13 cellular contexts compared by ENCODE assay signal in the genomic region with DNA sequence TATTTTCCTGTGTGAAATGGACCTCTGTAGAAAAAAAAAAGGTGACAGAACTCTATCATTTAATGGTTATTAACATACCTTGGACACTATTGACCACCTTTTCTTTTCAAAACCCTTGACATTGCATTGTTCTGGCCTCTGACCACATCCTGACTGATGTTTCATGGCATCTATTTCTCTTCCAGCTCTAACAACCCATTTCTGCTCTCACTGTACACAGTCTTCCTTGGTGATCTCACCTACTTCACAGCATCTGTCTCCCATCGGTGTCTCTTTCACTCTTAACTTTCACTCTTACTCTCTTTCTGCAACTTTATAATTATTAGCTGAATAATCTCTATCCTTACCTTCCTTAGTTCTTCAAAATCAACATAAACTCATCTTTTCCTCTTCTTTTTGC.
DNase-seq lines count a peak whose midpoint lies in the region; ATAC-seq and TF ChIP-seq lines count a peak whose summit lies in the region.
"Had no signal": no experiment of that assay in that cellular context is flagged by ENCODE, and none has a peak within 500 bp of the region (broad histone marks: within the 10 kb centered on the region; RNA-seq: fewer than 3 reads in every experiment).

No MANE protein-coding gene starts in this region.

- H3K27me3 Mint-ChIP-seq in natural killer cell (ENCODE audit: low read depth in 2 of 2): peaks cover 0 to 4% of the 10 kb centered on the region in 2 donors

- no peak for TF ChIP-seq CTCF in OCI-LY1 (IDR thresholded peaks at IDR 0.05; ENCODE audit: low read length)
- TF ChIP-seq CTCF in natural killer cell (IDR thresholded peaks at IDR 0.05): no peak
- no peak for TF ChIP-seq CTCF in foreskin keratinocyte (conservative IDR thresholded peaks at IDR 0.05)

- no peaks in the 10 kb centered on the region for H3K9me2 ChIP-seq in OCI-LY1 (ENCODE audit: low read depth, low read length)

- no peaks in the 10 kb centered on the region for H3K27me3 ChIP-seq in OCI-LY1 (ENCODE audit: insufficient read depth, low read length)
- no peaks in the 10 kb centered on the region for H3K27me3 ChIP-seq in foreskin keratinocyte
- H3K27me3 ChIP-seq: heart right ventricle had no signal

- H3K36me3 ChIP-seq in OCI-LY1 (ENCODE audit: insufficient read depth, low read length): no peaks in the 10 kb centered on the region
- H3K36me3 ChIP-seq: heart right ventricle, thoracic aorta had no signal

- H3K4me3 ChIP-seq in OCI-LY1 (ENCODE audit: low read depth, low read length, poor library complexity, severe bottlenecking): peak overlapping the region; percentile 21
- H3K4me3 ChIP-seq: heart right ventricle had no signal

- H4K20me1 ChIP-seq in OCI-LY1 (ENCODE audit: insufficient read depth, low read length): no peaks in the 10 kb centered on the region

- intact Hi-C loops in natural killer cell (cut with micrococcal nuclease) (loop anchor here (5.0 kb wide), 1 partner anchor 303 kb away; no protein-coding TSS in a partner anchor), posterior vena cava (cut with DNase I) (no loop called here)

- peak overlapping the region; percentile 12 to 71 for H3K27ac Mint-ChIP-seq in natural killer cell

- peak overlapping the region; percentile 51 for H3K4me3 Mint-ChIP-seq in natural killer cell

- H3K9ac ChIP-seq in OCI-LY1 (ENCODE audit: low read length): no peak overlapping the region

- ATAC-seq in GM21825 (IDR thresholded peaks at IDR 0.05; ENCODE audit: unreplicated experiment): peak; percentile 62
- peak; percentile 30 to 49 (median 46) for ATAC-seq in natural killer cell
- ATAC-seq in foreskin keratinocyte: no peak
- ATAC-seq: heart right ventricle had no signal

- no peak overlapping the region for H3K27ac ChIP-seq in OCI-LY1 (ENCODE audit: low read depth, low read length, poor library complexity, severe bottlenecking)
- no peak overlapping the region for H3K27ac ChIP-seq in foreskin keratinocyte
- H3K27ac ChIP-seq: 22Rv1, thoracic aorta had no signal

- peak overlapping the region; percentile 49 for H3K4me2 ChIP-seq in OCI-LY1 (ENCODE audit: low read length)

- DNase-seq in DMS53 (lab: John Stamatoyannopoulos, UW): peak; percentile 41
- DNase-seq in DMS53 treated with DMSO at 0.1 percent for 48 hours (lab: John Stamatoyannopoulos, UW; ENCODE audit: unreplicated experiment): no peak
- no peak for DNase-seq in natural killer cell
- no peak for DNase-seq in foreskin keratinocyte
- DNase-seq in posterior vena cava (ENCODE audit: low spot score): no peak
- DNase-seq in NCI-H1105 treated with DMSO at 0.1 percent for 48 hours (lab: John Stamatoyannopoulos, UW): no peak
- DNase-seq: heart right ventricle, NCI-H1105, RPMI8226 had no signal

- H3K9me3 Mint-ChIP-seq in natural killer cell: no peaks in the 10 kb centered on the region

- H3K4me1 ChIP-seq in OCI-LY1 (ENCODE audit: insufficient read depth, low read length, severe bottlenecking) (peaks cover 31% of the 10 kb centered on the region), foreskin keratinocyte (peaks cover 6% of the 10 kb centered on the region)

- H3K36me3 Mint-ChIP-seq in natural killer cell: no peaks in the 10 kb centered on the region

- no peak overlapping the region for H2AFZ ChIP-seq in OCI-LY1 (ENCODE audit: low read length)

- peaks cover 29 to 35% of the 10 kb centered on the region in 2 donors for H3K4me1 Mint-ChIP-seq in natural killer cell

- no peaks in the 10 kb centered on the region for H3K79me2 ChIP-seq in OCI-LY1 (ENCODE audit: insufficient read depth, low read length)

- H3K9me3 ChIP-seq in OCI-LY1 (ENCODE audit: low read length): no peaks in the 10 kb centered on the region
- H3K9me3 ChIP-seq: heart right ventricle, thoracic aorta had no signal

- no peaks in the 10 kb centered on the region for H3F3A ChIP-seq in OCI-LY1 (ENCODE audit: insufficient read depth, low read length)
